ENCODE assay signal across 1 cellular context in the genomic region with DNA sequence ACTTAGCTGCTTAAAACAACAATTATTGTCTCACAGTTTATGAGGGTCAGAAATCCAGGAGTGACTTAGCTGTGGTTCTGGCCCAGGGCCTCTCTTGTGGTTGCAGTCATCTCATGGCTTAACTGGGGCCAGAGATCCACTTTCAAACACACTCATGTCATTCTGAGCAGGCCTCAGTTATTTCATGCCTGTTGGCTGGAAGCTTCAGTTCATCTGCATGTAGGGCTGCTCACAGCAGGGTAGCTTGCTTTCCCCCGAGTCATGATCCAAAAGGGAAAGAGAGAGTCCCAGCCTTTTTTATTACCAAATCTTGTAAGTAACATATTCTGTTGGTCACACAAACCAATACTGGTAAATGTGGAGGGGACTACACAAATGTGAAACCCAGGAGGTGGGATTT.
TF ChIP-seq lines count a peak whose summit lies in the region.

No MANE protein-coding gene starts in this region.

TF ChIP-seq in K562, 482 proteins besides CTCF, POLR2A, EP300 and RAD21:
- TF ChIP-seq, protein P1, sequence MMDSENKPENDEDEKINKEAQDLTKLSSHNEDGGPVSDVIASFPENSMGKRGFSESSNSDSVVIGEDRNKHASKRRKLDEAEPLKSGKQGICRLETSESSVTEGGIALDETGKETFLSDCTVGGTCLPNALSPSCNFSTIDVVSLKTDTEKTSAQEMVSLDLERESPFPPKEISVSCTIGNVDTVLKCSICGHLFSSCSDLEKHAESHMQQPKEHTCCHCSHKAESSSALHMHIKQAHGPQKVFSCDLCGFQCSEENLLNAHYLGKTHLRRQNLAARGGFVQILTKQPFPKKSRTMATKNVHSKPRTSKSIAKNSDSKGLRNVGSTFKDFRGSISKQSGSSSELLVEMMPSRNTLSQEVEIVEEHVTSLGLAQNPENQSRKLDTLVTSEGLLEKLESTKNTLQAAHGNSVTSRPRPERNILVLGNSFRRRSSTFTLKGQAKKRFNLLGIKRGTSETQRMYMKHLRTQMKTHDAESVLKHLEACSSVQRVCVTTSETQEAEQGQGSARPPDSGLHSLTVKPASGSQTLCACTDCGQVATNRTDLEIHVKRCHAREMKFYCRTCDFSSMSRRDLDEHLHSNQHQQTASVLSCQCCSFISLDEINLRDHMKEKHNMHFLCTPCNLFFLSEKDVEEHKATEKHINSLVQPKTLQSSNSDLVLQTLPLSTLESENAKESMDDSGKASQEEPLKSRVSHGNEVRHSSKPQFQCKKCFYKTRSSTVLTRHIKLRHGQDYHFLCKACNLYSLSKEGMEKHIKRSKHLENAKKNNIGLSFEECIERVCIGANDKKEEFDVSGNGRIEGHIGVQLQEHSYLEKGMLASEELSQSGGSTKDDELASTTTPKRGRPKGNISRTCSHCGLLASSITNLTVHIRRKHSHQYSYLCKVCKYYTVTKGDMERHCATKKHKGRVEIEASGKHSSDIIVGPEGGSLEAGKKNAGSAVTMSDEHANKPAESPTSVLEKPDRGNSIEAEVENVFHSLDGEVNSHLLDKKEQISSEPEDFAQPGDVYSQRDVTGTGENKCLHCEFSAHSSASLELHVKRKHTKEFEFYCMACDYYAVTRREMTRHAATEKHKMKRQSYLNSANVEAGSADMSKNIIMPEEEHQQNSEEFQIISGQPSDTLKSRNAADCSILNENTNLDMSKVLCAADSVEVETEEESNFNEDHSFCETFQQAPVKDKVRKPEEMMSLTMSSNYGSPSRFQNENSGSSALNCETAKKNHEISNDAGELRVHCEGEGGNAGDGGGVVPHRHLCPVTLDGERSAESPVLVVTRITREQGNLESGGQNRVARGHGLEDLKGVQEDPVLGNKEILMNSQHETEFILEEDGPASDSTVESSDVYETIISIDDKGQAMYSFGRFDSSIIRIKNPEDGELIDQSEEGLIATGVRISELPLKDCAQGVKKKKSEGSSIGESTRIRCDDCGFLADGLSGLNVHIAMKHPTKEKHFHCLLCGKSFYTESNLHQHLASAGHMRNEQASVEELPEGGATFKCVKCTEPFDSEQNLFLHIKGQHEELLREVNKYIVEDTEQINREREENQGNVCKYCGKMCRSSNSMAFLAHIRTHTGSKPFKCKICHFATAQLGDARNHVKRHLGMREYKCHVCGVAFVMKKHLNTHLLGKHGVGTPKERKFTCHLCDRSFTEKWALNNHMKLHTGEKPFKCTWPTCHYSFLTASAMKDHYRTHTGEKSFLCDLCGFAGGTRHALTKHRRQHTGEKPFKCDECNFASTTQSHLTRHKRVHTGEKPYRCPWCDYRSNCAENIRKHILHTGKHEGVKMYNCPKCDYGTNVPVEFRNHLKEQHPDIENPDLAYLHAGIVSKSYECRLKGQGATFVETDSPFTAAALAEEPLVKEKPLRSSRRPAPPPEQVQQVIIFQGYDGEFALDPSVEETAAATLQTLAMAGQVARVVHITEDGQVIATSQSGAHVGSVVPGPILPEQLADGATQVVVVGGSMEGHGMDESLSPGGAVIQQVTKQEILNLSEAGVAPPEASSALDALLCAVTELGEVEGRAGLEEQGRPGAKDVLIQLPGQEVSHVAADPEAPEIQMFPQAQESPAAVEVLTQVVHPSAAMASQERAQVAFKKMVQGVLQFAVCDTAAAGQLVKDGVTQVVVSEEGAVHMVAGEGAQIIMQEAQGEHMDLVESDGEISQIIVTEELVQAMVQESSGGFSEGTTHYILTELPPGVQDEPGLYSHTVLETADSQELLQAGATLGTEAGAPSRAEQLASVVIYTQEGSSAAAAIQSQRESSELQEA (IDR thresholded peaks at IDR 0.05; ENCODE audit: low read depth) = no peak
- TF ChIP-seq CEBPG (CRISPR knock-in tag; IDR thresholded peaks at IDR 0.05) (no peak), CEBPG (tag; conservative IDR thresholded peaks at IDR 0.05 in 1 of 2, IDR thresholded peaks at IDR 0.05 in 1 of 2) (no peak), HEY1 (CRISPR knock-in tag; IDR thresholded peaks at IDR 0.05; ENCODE audit: borderline replicate concordance) (no peak), NFIC (IDR thresholded peaks at IDR 0.05) (no peak), ZNF445 (CRISPR knock-in tag; IDR thresholded peaks at IDR 0.05; ENCODE audit: low read depth) (no peak), NFIX (CRISPR knock-in tag; IDR thresholded peaks at IDR 0.05; ENCODE audit: low read depth) (no peak), RUNX1 (IDR thresholded peaks at IDR 0.05; ENCODE audit: low read depth) (no peak), ILK (tag; IDR thresholded peaks at IDR 0.05; ENCODE audit: borderline replicate concordance, low read depth) (no peak), DIDO1 (tag; IDR thresholded peaks at IDR 0.05; ENCODE audit: low read depth) (no peak), DACH1 (IDR thresholded peaks at IDR 0.05; ENCODE audit: partially characterized antibody) (no peak)
- TF ChIP-seq, protein P2, sequence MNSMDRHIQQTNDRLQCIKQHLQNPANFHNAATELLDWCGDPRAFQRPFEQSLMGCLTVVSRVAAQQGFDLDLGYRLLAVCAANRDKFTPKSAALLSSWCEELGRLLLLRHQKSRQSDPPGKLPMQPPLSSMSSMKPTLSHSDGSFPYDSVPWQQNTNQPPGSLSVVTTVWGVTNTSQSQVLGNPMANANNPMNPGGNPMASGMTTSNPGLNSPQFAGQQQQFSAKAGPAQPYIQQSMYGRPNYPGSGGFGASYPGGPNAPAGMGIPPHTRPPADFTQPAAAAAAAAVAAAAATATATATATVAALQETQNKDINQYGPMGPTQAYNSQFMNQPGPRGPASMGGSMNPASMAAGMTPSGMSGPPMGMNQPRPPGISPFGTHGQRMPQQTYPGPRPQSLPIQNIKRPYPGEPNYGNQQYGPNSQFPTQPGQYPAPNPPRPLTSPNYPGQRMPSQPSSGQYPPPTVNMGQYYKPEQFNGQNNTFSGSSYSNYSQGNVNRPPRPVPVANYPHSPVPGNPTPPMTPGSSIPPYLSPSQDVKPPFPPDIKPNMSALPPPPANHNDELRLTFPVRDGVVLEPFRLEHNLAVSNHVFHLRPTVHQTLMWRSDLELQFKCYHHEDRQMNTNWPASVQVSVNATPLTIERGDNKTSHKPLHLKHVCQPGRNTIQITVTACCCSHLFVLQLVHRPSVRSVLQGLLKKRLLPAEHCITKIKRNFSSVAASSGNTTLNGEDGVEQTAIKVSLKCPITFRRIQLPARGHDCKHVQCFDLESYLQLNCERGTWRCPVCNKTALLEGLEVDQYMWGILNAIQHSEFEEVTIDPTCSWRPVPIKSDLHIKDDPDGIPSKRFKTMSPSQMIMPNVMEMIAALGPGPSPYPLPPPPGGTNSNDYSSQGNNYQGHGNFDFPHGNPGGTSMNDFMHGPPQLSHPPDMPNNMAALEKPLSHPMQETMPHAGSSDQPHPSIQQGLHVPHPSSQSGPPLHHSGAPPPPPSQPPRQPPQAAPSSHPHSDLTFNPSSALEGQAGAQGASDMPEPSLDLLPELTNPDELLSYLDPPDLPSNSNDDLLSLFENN (IDR thresholded peaks at IDR 0.05; ENCODE audit: low read depth in 2 of 2, low read length in 2 of 2) = no peak
- TF ChIP-seq, protein P3, sequence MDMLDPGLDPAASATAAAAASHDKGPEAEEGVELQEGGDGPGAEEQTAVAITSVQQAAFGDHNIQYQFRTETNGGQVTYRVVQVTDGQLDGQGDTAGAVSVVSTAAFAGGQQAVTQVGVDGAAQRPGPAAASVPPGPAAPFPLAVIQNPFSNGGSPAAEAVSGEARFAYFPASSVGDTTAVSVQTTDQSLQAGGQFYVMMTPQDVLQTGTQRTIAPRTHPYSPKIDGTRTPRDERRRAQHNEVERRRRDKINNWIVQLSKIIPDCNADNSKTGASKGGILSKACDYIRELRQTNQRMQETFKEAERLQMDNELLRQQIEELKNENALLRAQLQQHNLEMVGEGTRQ (CRISPR knock-in tag; IDR thresholded peaks at IDR 0.05) = no peak
- TF ChIP-seq, protein P4, sequence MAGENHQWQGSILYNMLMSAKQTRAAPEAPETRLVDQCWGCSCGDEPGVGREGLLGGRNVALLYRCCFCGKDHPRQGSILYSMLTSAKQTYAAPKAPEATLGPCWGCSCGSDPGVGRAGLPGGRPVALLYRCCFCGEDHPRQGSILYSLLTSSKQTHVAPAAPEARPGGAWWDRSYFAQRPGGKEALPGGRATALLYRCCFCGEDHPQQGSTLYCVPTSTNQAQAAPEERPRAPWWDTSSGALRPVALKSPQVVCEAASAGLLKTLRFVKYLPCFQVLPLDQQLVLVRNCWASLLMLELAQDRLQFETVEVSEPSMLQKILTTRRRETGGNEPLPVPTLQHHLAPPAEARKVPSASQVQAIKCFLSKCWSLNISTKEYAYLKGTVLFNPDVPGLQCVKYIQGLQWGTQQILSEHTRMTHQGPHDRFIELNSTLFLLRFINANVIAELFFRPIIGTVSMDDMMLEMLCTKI (IDR thresholded peaks at IDR 0.05; ENCODE audit: partially characterized antibody) = no peak
- TF ChIP-seq, protein P5, sequence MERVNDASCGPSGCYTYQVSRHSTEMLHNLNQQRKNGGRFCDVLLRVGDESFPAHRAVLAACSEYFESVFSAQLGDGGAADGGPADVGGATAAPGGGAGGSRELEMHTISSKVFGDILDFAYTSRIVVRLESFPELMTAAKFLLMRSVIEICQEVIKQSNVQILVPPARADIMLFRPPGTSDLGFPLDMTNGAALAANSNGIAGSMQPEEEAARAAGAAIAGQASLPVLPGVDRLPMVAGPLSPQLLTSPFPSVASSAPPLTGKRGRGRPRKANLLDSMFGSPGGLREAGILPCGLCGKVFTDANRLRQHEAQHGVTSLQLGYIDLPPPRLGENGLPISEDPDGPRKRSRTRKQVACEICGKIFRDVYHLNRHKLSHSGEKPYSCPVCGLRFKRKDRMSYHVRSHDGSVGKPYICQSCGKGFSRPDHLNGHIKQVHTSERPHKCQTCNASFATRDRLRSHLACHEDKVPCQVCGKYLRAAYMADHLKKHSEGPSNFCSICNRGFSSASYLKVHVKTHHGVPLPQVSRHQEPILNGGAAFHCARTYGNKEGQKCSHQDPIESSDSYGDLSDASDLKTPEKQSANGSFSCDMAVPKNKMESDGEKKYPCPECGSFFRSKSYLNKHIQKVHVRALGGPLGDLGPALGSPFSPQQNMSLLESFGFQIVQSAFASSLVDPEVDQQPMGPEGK (CRISPR knock-in tag; IDR thresholded peaks at IDR 0.05; ENCODE audit: borderline replicate concordance) = no peak
- TF ChIP-seq, protein P6, sequence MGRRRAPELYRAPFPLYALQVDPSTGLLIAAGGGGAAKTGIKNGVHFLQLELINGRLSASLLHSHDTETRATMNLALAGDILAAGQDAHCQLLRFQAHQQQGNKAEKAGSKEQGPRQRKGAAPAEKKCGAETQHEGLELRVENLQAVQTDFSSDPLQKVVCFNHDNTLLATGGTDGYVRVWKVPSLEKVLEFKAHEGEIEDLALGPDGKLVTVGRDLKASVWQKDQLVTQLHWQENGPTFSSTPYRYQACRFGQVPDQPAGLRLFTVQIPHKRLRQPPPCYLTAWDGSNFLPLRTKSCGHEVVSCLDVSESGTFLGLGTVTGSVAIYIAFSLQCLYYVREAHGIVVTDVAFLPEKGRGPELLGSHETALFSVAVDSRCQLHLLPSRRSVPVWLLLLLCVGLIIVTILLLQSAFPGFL (CRISPR knock-in tag; IDR thresholded peaks at IDR 0.05) = no peak
TF ChIP-seq in K562: peak in this region for 0.
